ENCODE assay signal across 15 cellular contexts in genomic region chr11:134800130-134800529, GRCh38.
DNase-seq lines count a peak whose midpoint lies in the region; ATAC-seq and TF ChIP-seq lines count a peak whose summit lies in the region.
"Had no signal": no experiment of that assay in that cellular context is flagged by ENCODE, and none has a peak within 500 bp of the region (broad histone marks: within the 10 kb centered on the region; RNA-seq: fewer than 3 reads in every experiment).

No MANE protein-coding gene starts in this region.

- intact Hi-C loops in psoas muscle (cut with DNase I), result no loop called here

- H3K36me3 Mint-ChIP-seq in endodermal cell (ENCODE audit: low read depth), result no peaks in the 10 kb centered on the region
- H3K36me3 Mint-ChIP-seq in neural progenitor cell, result no peaks in the 10 kb centered on the region
- H3K36me3 Mint-ChIP-seq: CD14-positive monocyte; CD8-positive, alpha-beta T cell; IgD-negative memory B cell had no signal

- H3K9me3 ChIP-seq in endodermal cell (ENCODE audit: control insufficient read depth, low read length), result no peaks in the 10 kb centered on the region
- H3K9me3 ChIP-seq in neural progenitor cell (ENCODE audit: low read depth), result no peaks in the 10 kb centered on the region
- no peaks in the 10 kb centered on the region for H3K9me3 ChIP-seq in psoas muscle
- H3K9me3 ChIP-seq: A549 had no signal

- no peak overlapping the region for H3K4me3 ChIP-seq in endodermal cell (ENCODE audit: low read length)
- H3K4me3 ChIP-seq in neural progenitor cell, result no peak overlapping the region
- no peak overlapping the region for H3K4me3 ChIP-seq in psoas muscle
- H3K4me3 ChIP-seq: A549 had no signal

- no peak overlapping the region for H3K9ac ChIP-seq in endodermal cell (ENCODE audit: extremely low read depth, low read length, poor library complexity, severe bottlenecking)
- H3K9ac ChIP-seq in neural progenitor cell, result no peak overlapping the region

- H3F3A ChIP-seq in neural progenitor cell (ENCODE audit: low read depth), result peaks cover 15% of the 10 kb centered on the region

- no peaks in the 10 kb centered on the region for H3K9me3 Mint-ChIP-seq in endodermal cell
- H3K9me3 Mint-ChIP-seq in neural progenitor cell, result no peaks in the 10 kb centered on the region
- H3K9me3 Mint-ChIP-seq: CD8-positive, alpha-beta T cell; IgD-negative memory B cell had no signal

- 82 to 95% methylated on average over 10 to 17 of the region's 17 CpGs for WGBS in endodermal cell (ENCODE audit: insufficient coverage in 1 of 2, insufficient read length in 1 of 2), 2 experiments
- WGBS in psoas muscle, 3 donors, result 74 to 78% (median 76%) methylated on average over 17 of the region's 17 CpGs

- peaks cover 4% of the 10 kb centered on the region for H3K4me1 ChIP-seq in endodermal cell (ENCODE audit: control insufficient read depth, insufficient read depth, low read length)
- H3K4me1 ChIP-seq in neural progenitor cell, result peaks cover 30% of the 10 kb centered on the region
- H3K4me1 ChIP-seq in psoas muscle, result no peaks in the 10 kb centered on the region
- H3K4me1 ChIP-seq: A549 had no signal

- peak; percentile 58 for DNase-seq in NCI-H146 (lab: John Stamatoyannopoulos, UW)
- no peak for DNase-seq in endodermal cell
- no peak for DNase-seq in neural progenitor cell (ENCODE audit: low spot score)
- DNase-seq in retina, result peak; percentile 53
- DNase-seq in psoas muscle, result no peak
- no peak for DNase-seq in NCI-H1105 (lab: John Stamatoyannopoulos, UW)
- DNase-seq: CD8-positive, alpha-beta T cell; COR-L47; DMS153; DND-41; GDM1 had no signal

- H4K20me1 ChIP-seq in neural progenitor cell (ENCODE audit: low read depth), result no peaks in the 10 kb centered on the region

- no peak overlapping the region for H3K4me2 ChIP-seq in neural progenitor cell
- H3K4me2 ChIP-seq: A549 had no signal

- H3K27me3 ChIP-seq in endodermal cell (ENCODE audit: control insufficient read depth, insufficient read depth, low read length, poor library complexity, severe bottlenecking), result no peaks in the 10 kb centered on the region
- no peaks in the 10 kb centered on the region for H3K27me3 ChIP-seq in neural progenitor cell
- peaks cover 2 to 17% (median 3%) of the 10 kb centered on the region in 3 donors for H3K27me3 ChIP-seq in psoas muscle (ENCODE audit: insufficient read depth in 3 of 3, low read length in 2 of 3)

- no peak for ATAC-seq in GM21526 (IDR thresholded peaks at IDR 0.05; ENCODE audit: low FRiP score, unreplicated experiment)
- no peak for ATAC-seq in psoas muscle
- ATAC-seq: A549; CD8-positive, alpha-beta T cell had no signal

- H3K79me2 ChIP-seq in neural progenitor cell (ENCODE audit: low read depth), result no peaks in the 10 kb centered on the region

- H3K4me1 Mint-ChIP-seq in endodermal cell (peaks cover 29% of the 10 kb centered on the region), neural progenitor cell (peaks cover 52% of the 10 kb centered on the region)

- H3K27me3 Mint-ChIP-seq in endodermal cell (ENCODE audit: insufficient read depth) (peaks cover 23% of the 10 kb centered on the region), neural progenitor cell (ENCODE audit: insufficient read depth, low read depth) (peaks cover 11% of the 10 kb centered on the region)

- no peak overlapping the region for H3K27ac Mint-ChIP-seq in endodermal cell
- H3K27ac Mint-ChIP-seq in neural progenitor cell, result peak overlapping the region; percentile 92
- H3K27ac Mint-ChIP-seq: CD14-positive monocyte; CD8-positive, alpha-beta T cell; IgD-negative memory B cell had no signal

- no peak overlapping the region for H2AFZ ChIP-seq in neural progenitor cell (replicated peaks)

- H3K27ac ChIP-seq in endodermal cell (ENCODE audit: low read depth, low read length) (peak overlapping the region; percentile 85), neural progenitor cell (no peak overlapping the region), psoas muscle (no peak overlapping the region)
- H3K27ac ChIP-seq: A549 had no signal

- no peaks in the 10 kb centered on the region for H3K36me3 ChIP-seq in endodermal cell (ENCODE audit: control insufficient read depth, insufficient read depth, low read length)
- H3K36me3 ChIP-seq in neural progenitor cell, result no peaks in the 10 kb centered on the region
- H3K36me3 ChIP-seq in psoas muscle (ENCODE audit: insufficient read depth in 1 of 2, low read depth in 1 of 2), result no peaks in the 10 kb centered on the region

- no peak for TF ChIP-seq CTCF in endodermal cell (conservative IDR thresholded peaks at IDR 0.05)
- TF ChIP-seq CTCF in neural progenitor cell (IDR thresholded peaks at IDR 0.05), result no peak
- no peak for TF ChIP-seq CTCF in psoas muscle (IDR thresholded peaks at IDR 0.05)

- H3K4me3 Mint-ChIP-seq in endodermal cell (no peak overlapping the region), neural progenitor cell (peak overlapping the region; percentile 61)
- H3K4me3 Mint-ChIP-seq: CD14-positive monocyte; CD8-positive, alpha-beta T cell; IgD-negative memory B cell had no signal

Comparison
In these comparisons a context has a peak if more than half of its experiments do, and no peak if none do; other contexts are left out.
1. DNase-seq: peak in NCI-H146 (single experiment) and retina (single experiment); none in endodermal cell (single experiment), neural progenitor cell (single experiment), psoas muscle (0 of 2) and NCI-H1105 (single experiment).